In the genomic region with DNA sequence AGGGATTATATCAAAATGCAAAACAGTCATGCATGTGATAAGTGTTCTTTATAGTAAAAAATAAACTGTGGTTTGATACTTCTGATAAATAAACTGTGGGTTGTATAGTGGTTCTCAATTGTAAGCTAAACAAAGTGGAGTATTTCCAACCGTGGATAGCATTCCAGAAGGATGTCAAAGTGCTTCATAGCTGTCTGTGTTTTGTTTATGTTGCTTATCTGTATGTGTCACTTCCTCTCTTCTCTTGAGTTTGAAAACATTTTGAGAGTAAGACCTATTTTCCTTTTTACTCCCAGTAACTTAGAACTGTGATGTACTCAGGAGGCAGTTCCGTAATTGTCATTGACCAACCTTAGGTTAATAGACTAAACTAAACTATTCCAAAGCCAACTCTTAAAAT, we compare ENCODE assay signal across 31 cellular contexts.
DNase-seq lines count a peak whose midpoint lies in the region; ATAC-seq and TF ChIP-seq lines count a peak whose summit lies in the region.
"Had no signal": no experiment of that assay in that cellular context is flagged by ENCODE, and none has a peak within 500 bp of the region (broad histone marks: within the 10 kb centered on the region; RNA-seq: fewer than 3 reads in every experiment).

No MANE protein-coding gene starts in this region.

- no peak overlapping the region for H2AK5ac ChIP-seq in trophoblast cell (ENCODE audit: low read length)

- H3K9me2 ChIP-seq in GM23248 (ENCODE audit: insufficient read depth): no peaks in the 10 kb centered on the region

- no peak overlapping the region for H4K12ac ChIP-seq in trophoblast cell (ENCODE audit: low read depth, low read length)

- no peak overlapping the region for H2BK5ac ChIP-seq in trophoblast cell (ENCODE audit: low read depth, low read length, poor library complexity)

- no peaks in the 10 kb centered on the region for H4K20me1 ChIP-seq in GM23248 (ENCODE audit: insufficient read depth)

- H3K23ac ChIP-seq in trophoblast cell (ENCODE audit: low read length): no peak overlapping the region

- H3F3A ChIP-seq in GM23248 (ENCODE audit: insufficient read depth): 0 out of 2 replicates have a peak, but pooled peaks cover 4% of the 10 kb centered on the region

- H3K9ac ChIP-seq in GM23248: no peak overlapping the region
- no peak overlapping the region for H3K9ac ChIP-seq in trophoblast cell (ENCODE audit: low read length)

- no peak overlapping the region for H3K4ac ChIP-seq in trophoblast cell (ENCODE audit: low read depth, low read length)

- no peak overlapping the region for H2BK120ac ChIP-seq in trophoblast cell (ENCODE audit: insufficient read depth, low read length, poor library complexity)

- H3K9me3 ChIP-seq in GM23248 (ENCODE audit: low read depth) (no peaks in the 10 kb centered on the region), trophoblast cell (ENCODE audit: insufficient read depth, low read depth, low read length) (no peaks in the 10 kb centered on the region)
- H3K9me3 ChIP-seq: BE2C, heart right ventricle, lower lobe of right lung, ovary, spleen, stomach, thyroid gland had no signal

- no peak overlapping the region for H2AFZ ChIP-seq in GM23248
- no peak overlapping the region for H2AFZ ChIP-seq in trophoblast cell (ENCODE audit: insufficient read depth, low read length, poor library complexity)

- no peak overlapping the region for H4K91ac ChIP-seq in trophoblast cell (ENCODE audit: low read depth, low read length)

- DNase-seq in GM23248 (peak; percentile 3), amniotic epithelial cell (ENCODE audit: low read depth) (peak; percentile 74), fibroblast of pulmonary artery (ENCODE audit: low read depth) (peak; percentile 50), non-pigmented ciliary epithelial cell (ENCODE audit: low read depth) (peak; percentile 55), trophoblast cell (no peak)
- DNase-seq in stimulated activated CD4-positive, alpha-beta T cell treated with anti-CD3 and anti-CD28 coated beads, Interleukin-1b, Interleukin-23, amount 100 ng/mL, for 48 hours: no peak
- DNase-seq: activated CD4-positive, alpha-beta T cell treated with anti-CD3 and anti-CD28 coated beads for 48 hours; activated CD8-positive, alpha-beta memory T cell treated with anti-CD3 and anti-CD28 coated beads for 24 hours; activated T-cell treated with anti-CD3 and anti-CD28 coated beads for 4 hours; BE2C; caudate nucleus; CD8-positive, alpha-beta T cell; cortex of kidney; DMS 273 treated with DMSO at 0.1 percent for 48 hours; effector memory CD4-positive, alpha-beta T cell; foreskin melanocyte; HCEC 1CT; heart right ventricle; lower lobe of right lung; NCI-H146; NCI-H2107; NCI-H446; NCI-H774; ovary; retina; SIG-M5; spleen; stimulated activated CD4-positive, alpha-beta T cell treated with anti-CD3 and anti-CD28 coated beads, Interleukin-2, amount 100 ng/mL, for 48 hours; stomach; thyroid gland had no signal

- no peak overlapping the region for H3K4me2 ChIP-seq in GM23248 (ENCODE audit: unreplicated experiment)
- H3K4me2 ChIP-seq in trophoblast cell (ENCODE audit: low read length): no peak overlapping the region

- no peak overlapping the region for H4K8ac ChIP-seq in trophoblast cell (ENCODE audit: low read depth, low read length)

- H3K18ac ChIP-seq in trophoblast cell (ENCODE audit: low read length): no peak overlapping the region

- H3K79me1 ChIP-seq in trophoblast cell (ENCODE audit: low read length): no peaks in the 10 kb centered on the region

- H3K4me1 ChIP-seq in GM23248 (ENCODE audit: insufficient read depth): no peaks in the 10 kb centered on the region
- no peaks in the 10 kb centered on the region for H3K4me1 ChIP-seq in trophoblast cell (ENCODE audit: control insufficient read depth in 1 of 2, insufficient read depth in 2 of 2, low read length in 2 of 2)
- H3K4me1 ChIP-seq: BE2C, heart right ventricle, lower lobe of right lung, spleen, thyroid gland had no signal

- H3K27ac ChIP-seq in GM23248 (no peak overlapping the region), trophoblast cell (ENCODE audit: low read depth, low read length) (no peak overlapping the region)
- H3K27ac ChIP-seq: heart right ventricle, lower lobe of right lung, ovary, spleen, stomach, thyroid gland had no signal

- no peaks in the 10 kb centered on the region for H3K27me3 ChIP-seq in GM23248 (replicated peaks; ENCODE audit: insufficient read depth)
- no peaks in the 10 kb centered on the region for H3K27me3 ChIP-seq in trophoblast cell (ENCODE audit: insufficient read depth, low read length)
- H3K27me3 ChIP-seq: BE2C, heart right ventricle, ovary, spleen, stomach, thyroid gland had no signal

- H3K36me3 ChIP-seq in GM23248 (ENCODE audit: low read depth) (no peaks in the 10 kb centered on the region), trophoblast cell (ENCODE audit: control insufficient read depth in 1 of 2, insufficient read depth in 2 of 2, low read length in 2 of 2) (peaks cover 2 to 6% of the 10 kb centered on the region in 2 experiments)
- H3K36me3 ChIP-seq: BE2C, heart right ventricle, lower lobe of right lung, ovary, spleen, thyroid gland had no signal

- H3K4me3 ChIP-seq in GM23248: no peak overlapping the region
- H3K4me3 ChIP-seq in fibroblast of pulmonary artery (replicated peaks; ENCODE audit: low read depth, low read length): no peak overlapping the region
- no peak overlapping the region for H3K4me3 ChIP-seq in trophoblast cell (ENCODE audit: low read depth, low read length)
- H3K4me3 ChIP-seq: heart right ventricle, lower lobe of right lung, ovary, spleen, stomach, thyroid gland had no signal

- ATAC-seq in GM19324 (IDR thresholded peaks at IDR 0.05; ENCODE audit: low FRiP score, unreplicated experiment): no peak
- ATAC-seq: CD8-positive, alpha-beta T cell; heart right ventricle; lower lobe of right lung had no signal

- TF ChIP-seq CTCF in fibroblast of pulmonary artery (IDR thresholded peaks at IDR 0.05; ENCODE audit: low read length, missing control alignments): no peak

- in situ Hi-C loops in GM23248 (cut with MboI): no loop called here

- no peak overlapping the region for H2BK12ac ChIP-seq in trophoblast cell (ENCODE audit: low read length)

- 52 to 57% methylated on average over 2 of the region's 2 CpGs for WGBS in GM23248 (ENCODE audit: low coverage in 1 of 2, low lambda C conversion rate in 2 of 2, missing lambda C conversion rate in 2 of 2), 2 experiments
- WGBS in trophoblast cell (ENCODE audit: extremely low coverage, insufficient coverage, insufficient read length): no CpG with 5 or more reads among the region's 2 CpGs

- H3K14ac ChIP-seq in trophoblast cell (ENCODE audit: low read length): no peak overlapping the region

- no peaks in the 10 kb centered on the region for H3K79me2 ChIP-seq in GM23248 (ENCODE audit: insufficient read depth)
- no peaks in the 10 kb centered on the region for H3K79me2 ChIP-seq in trophoblast cell (ENCODE audit: control insufficient read depth, insufficient read depth, low read length, poor library complexity)

Comparison
In these comparisons a context has a peak if more than half of its experiments do, and no peak if none do; other contexts are left out.
1. DNase-seq: peak in GM23248 (single experiment), amniotic epithelial cell (single experiment), fibroblast of pulmonary artery (single experiment) and non-pigmented ciliary epithelial cell (single experiment); none in stimulated activated CD4-positive, alpha-beta T cell treated with anti-CD3 and anti-CD28 coated beads, Interleukin-1b, Interleukin-23, amount 100 ng/mL, for 48 hours (single experiment) and trophoblast cell (0 of 2).